ENCODE assay signal across 1 cellular context in genomic region chr4:73859614-73860088, GRCh38.
TF ChIP-seq lines count a peak whose summit lies in the region.

No MANE protein-coding gene starts in this region.

TF ChIP-seq in GM23338, 12 proteins besides CTCF, POLR2A, EP300 and RAD21 (continued from another document):
- no peak for TF ChIP-seq ZNF462 (CRISPR knock-in tag; IDR thresholded peaks at IDR 0.05)
